1 cellular context compared by ENCODE assay signal in genomic region chr6:105034470-105034869, GRCh38.
TF ChIP-seq lines count a peak whose summit lies in the region.

No MANE protein-coding gene starts in this region.

TF ChIP-seq in GM12878, 131 proteins besides CTCF, POLR2A, EP300 and RAD21 (continued from another document):
- TF ChIP-seq, protein P1, sequence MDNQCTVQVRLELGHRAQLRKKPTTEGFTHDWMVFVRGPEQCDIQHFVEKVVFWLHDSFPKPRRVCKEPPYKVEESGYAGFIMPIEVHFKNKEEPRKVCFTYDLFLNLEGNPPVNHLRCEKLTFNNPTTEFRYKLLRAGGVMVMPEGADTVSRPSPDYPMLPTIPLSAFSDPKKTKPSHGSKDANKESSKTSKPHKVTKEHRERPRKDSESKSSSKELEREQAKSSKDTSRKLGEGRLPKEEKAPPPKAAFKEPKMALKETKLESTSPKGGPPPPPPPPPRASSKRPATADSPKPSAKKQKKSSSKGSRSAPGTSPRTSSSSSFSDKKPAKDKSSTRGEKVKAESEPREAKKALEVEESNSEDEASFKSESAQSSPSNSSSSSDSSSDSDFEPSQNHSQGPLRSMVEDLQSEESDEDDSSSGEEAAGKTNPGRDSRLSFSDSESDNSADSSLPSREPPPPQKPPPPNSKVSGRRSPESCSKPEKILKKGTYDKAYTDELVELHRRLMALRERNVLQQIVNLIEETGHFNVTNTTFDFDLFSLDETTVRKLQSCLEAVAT (IDR thresholded peaks at IDR 0.05) = no peak
- no peak for TF ChIP-seq CEBPZ (IDR thresholded peaks at IDR 0.05; ENCODE audit: low read depth, low read length)
- TF ChIP-seq RUNX3 (IDR thresholded peaks at IDR 0.05; ENCODE audit: low read length) = no peak
- no peak for TF ChIP-seq HSF1 (IDR thresholded peaks at IDR 0.05; ENCODE audit: low read depth, low read length)
- TF ChIP-seq SREBF1 (IDR thresholded peaks at IDR 0.05; ENCODE audit: low read length) = no peak
- no peak for TF ChIP-seq NR2C2 (IDR thresholded peaks at IDR 0.05; ENCODE audit: borderline replicate concordance, control insufficient read depth, insufficient read length, low read depth)
- TF ChIP-seq CBFB (IDR thresholded peaks at IDR 0.05; ENCODE audit: low read depth) = no peak
- TF ChIP-seq SUZ12 (IDR thresholded peaks at IDR 0.05; ENCODE audit: unreplicated experiment) = no peak
- TF ChIP-seq, protein P2, sequence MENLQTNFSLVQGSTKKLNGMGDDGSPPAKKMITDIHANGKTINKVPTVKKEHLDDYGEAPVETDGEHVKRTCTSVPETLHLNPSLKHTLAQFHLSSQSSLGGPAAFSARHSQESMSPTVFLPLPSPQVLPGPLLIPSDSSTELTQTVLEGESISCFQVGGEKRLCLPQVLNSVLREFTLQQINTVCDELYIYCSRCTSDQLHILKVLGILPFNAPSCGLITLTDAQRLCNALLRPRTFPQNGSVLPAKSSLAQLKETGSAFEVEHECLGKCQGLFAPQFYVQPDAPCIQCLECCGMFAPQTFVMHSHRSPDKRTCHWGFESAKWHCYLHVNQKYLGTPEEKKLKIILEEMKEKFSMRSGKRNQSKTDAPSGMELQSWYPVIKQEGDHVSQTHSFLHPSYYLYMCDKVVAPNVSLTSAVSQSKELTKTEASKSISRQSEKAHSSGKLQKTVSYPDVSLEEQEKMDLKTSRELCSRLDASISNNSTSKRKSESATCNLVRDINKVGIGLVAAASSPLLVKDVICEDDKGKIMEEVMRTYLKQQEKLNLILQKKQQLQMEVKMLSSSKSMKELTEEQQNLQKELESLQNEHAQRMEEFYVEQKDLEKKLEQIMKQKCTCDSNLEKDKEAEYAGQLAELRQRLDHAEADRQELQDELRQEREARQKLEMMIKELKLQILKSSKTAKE (IDR thresholded peaks at IDR 0.05; ENCODE audit: low read depth, poor library complexity, severe bottlenecking) = no peak
